In genomic region chr13:46173656-46174055, GRCh38 we compare ENCODE assay signal across 11 cellular contexts. TPM values are rescaled to one million over a fixed set of nuclear protein-coding genes. Genes with fewer than 3 reads are reported as not detected.
A peak's percentile ranks its signal among the peaks of the same experiment; 100 is the strongest.
DNase-seq lines count a peak whose midpoint lies in the region; ATAC-seq and TF ChIP-seq lines count a peak whose summit lies in the region.
"Had no signal": no experiment of that assay in that cellular context is flagged by ENCODE, and none has a peak within 500 bp of the region (broad histone marks: within the 10 kb centered on the region; RNA-seq: fewer than 3 reads in every experiment).

No MANE protein-coding gene starts in this region.

- peak; percentile 32 for ATAC-seq in GM18909 (IDR thresholded peaks at IDR 0.05; ENCODE audit: poor library complexity, unreplicated experiment)
- peak; percentile 62 to 71 for ATAC-seq in activated naive CD4-positive, alpha-beta T cell treated with anti-CD3 and anti-CD28 coated beads, Interleukin-2, amount 50 U/mL, for 72 hours
- no peak for ATAC-seq in PC-3
- ATAC-seq: left cardiac atrium had no signal

- peaks cover 76 to 100% (median 87%) of the 10 kb centered on the region in 4 donors for H3K4me1 Mint-ChIP-seq in CD4-positive, alpha-beta memory T cell

- peak overlapping the region; percentile 90 to 99 (median 95) for H3K27ac Mint-ChIP-seq in CD4-positive, alpha-beta memory T cell
- H3K27ac Mint-ChIP-seq in activated naive CD4-positive, alpha-beta T cell treated with anti-CD3 and anti-CD28 coated beads, Interleukin-2, amount 50 U/mL, for 72 hours, result peak overlapping the region; percentile 87 to 96

- in situ Hi-C loops in KBM-7 (cut with MboI; ENCODE audit: low pct_unique_long_range_greater_than_20kb, low sequenced_read_pairs), result no loop called here

- H3K4me1 ChIP-seq in CD4-positive, alpha-beta memory T cell (ENCODE audit: insufficient read depth, low read length), result peaks cover 98% of the 10 kb centered on the region
- no peaks in the 10 kb centered on the region for H3K4me1 ChIP-seq in PC-9 (replicated peaks; ENCODE audit: insufficient read depth)
- H3K4me1 ChIP-seq in PC-3 (ENCODE audit: insufficient read depth, low read length), result 0 out of 2 replicates have a peak, but pooled peaks cover 4% of the 10 kb centered on the region

- H3K27me3 Mint-ChIP-seq in CD4-positive, alpha-beta memory T cell, result no peaks in the 10 kb centered on the region

- DNase-seq in CD4-positive, alpha-beta memory T cell, result peak in 2 of 5 donors; percentile 32 to 84
- DNase-seq in KBM-7 (peak; percentile 46), RPMI8226 (no peak), PC-9 (no peak), PC-3 (no peak), glomerular visceral epithelial cell (ENCODE audit: extremely low spot score) (no peak)
- no peak for DNase-seq in activated naive CD4-positive, alpha-beta T cell treated with anti-CD3 and anti-CD28 coated beads, Interleukin-2, amount 50 U/mL, for 72 hours (ENCODE audit: low spot score in 2 of 2)
- DNase-seq: activated gamma-delta T cell treated with Interleukin-2 at 50 U/mL for 16 hours, IMR-90, left cardiac atrium had no signal

- intact Hi-C loops in CD4-positive, alpha-beta memory T cell (cut with micrococcal nuclease), result loop anchor here (10.0 kb wide), 1 partner anchor 839 kb away; no protein-coding TSS in a partner anchor
- intact Hi-C loops in PC-9 (cut with micrococcal nuclease; ENCODE audit: unreplicated experiment), result no loop called here
- intact Hi-C loops in PC-3 (cut with micrococcal nuclease), result no loop called here

- POLR2A ChIA-PET in CD4-positive, alpha-beta memory T cell (lab: Charles Lee; ENCODE audit: partially characterized antibody), result interaction anchor here (0.6 to 16.8 kb wide), 6 partner anchors 5 to 123 kb away, joined by 3 to 288 read pairs (median 33); partner anchors contain the start of genes LCP1 and LRRC63
- POLR2A ChIA-PET in PC-9 (lab: Charles Lee; ENCODE audit: unreplicated experiment), result interaction anchor here (0.7 kb wide), 1 partner anchor 9 kb away, joined by 7 read pairs; the partner anchor contains the start of gene LCP1
- POLR2A ChIA-PET in PC-3 (lab: Charles Lee; ENCODE audit: unreplicated experiment), result no interaction called here

- H3K27ac ChIP-seq in CD4-positive, alpha-beta memory T cell (ENCODE audit: low read depth, low read length), result peak overlapping the region; percentile 74
- H3K27ac ChIP-seq in PC-9 (no peak overlapping the region), PC-3 (ENCODE audit: low read length) (no peak overlapping the region)

- H3K4me2 ChIP-seq in PC-9, result no peak overlapping the region
- H3K4me2 ChIP-seq in PC-3 (ENCODE audit: low read length), result no peak overlapping the region

- no peak for TF ChIP-seq CTCF in PC-9 (conservative IDR thresholded peaks at IDR 0.05)
- TF ChIP-seq CTCF in PC-3 (conservative IDR thresholded peaks at IDR 0.05; ENCODE audit: low read depth, low read length), result no peak

- no peaks in the 10 kb centered on the region for H3K9me2 ChIP-seq in PC-9 (ENCODE audit: insufficient read depth)
- H3K9me2 ChIP-seq in PC-3 (replicated peaks; ENCODE audit: low read length), result no peaks in the 10 kb centered on the region

- H2AFZ ChIP-seq in PC-9, result no peak overlapping the region
- no peak overlapping the region for H2AFZ ChIP-seq in PC-3 (ENCODE audit: low read length)

- peak overlapping the region; percentile 76 to 92 (median 81) for H3K4me3 Mint-ChIP-seq in CD4-positive, alpha-beta memory T cell

- H3K9me3 ChIP-seq in CD4-positive, alpha-beta memory T cell (ENCODE audit: control insufficient read depth in 1 of 2, low read length in 2 of 2), result no peaks in the 10 kb centered on the region
- H3K9me3 ChIP-seq in PC-9 (ENCODE audit: insufficient read depth, low read depth) (no peaks in the 10 kb centered on the region), PC-3 (ENCODE audit: low read length) (no peaks in the 10 kb centered on the region)

- CTCF ChIA-PET in CD4-positive, alpha-beta memory T cell (lab: Charles Lee; ENCODE audit: partially characterized antibody), result interaction anchor here (1.2 to 10.8 kb wide), 7 partner anchors 7 to 122 kb away, joined by 5 to 188 read pairs (median 7); partner anchors contain the start of gene LCP1
- CTCF ChIA-PET in PC-9 (lab: Charles Lee) (no interaction called here), PC-3 (lab: Charles Lee) (no interaction called here)

- H3F3A ChIP-seq in PC-9 (ENCODE audit: insufficient read depth, low read depth) (no peaks in the 10 kb centered on the region; the same call in 1 of the 2 replicates), PC-3 (ENCODE audit: low read length, unreplicated experiment) (no peaks in the 10 kb centered on the region)

- H4K20me1 ChIP-seq in PC-9 (ENCODE audit: insufficient read depth), result peaks cover 75% of the 10 kb centered on the region
- H4K20me1 ChIP-seq in PC-3 (ENCODE audit: low read length), result 0 out of 2 replicates have a peak, but pooled peaks cover 5% of the 10 kb centered on the region

- H3K9ac ChIP-seq in PC-3 (ENCODE audit: low read length), result no peak overlapping the region

- BruUV-seq in PC-9 (replicated peaks; lab: Mats Ljungman, UMichigan), result no TSS peak
- no TSS peak for BruUV-seq in PC-3 (replicated peaks; lab: Mats Ljungman, UMichigan)

- no peaks in the 10 kb centered on the region for H3K9me3 Mint-ChIP-seq in CD4-positive, alpha-beta memory T cell
- no peaks in the 10 kb centered on the region for H3K9me3 Mint-ChIP-seq in activated naive CD4-positive, alpha-beta T cell treated with anti-CD3 and anti-CD28 coated beads, Interleukin-2, amount 50 U/mL, for 72 hours

- H3K27me3 ChIP-seq in CD4-positive, alpha-beta memory T cell (ENCODE audit: insufficient read depth, low read length), result no peaks in the 10 kb centered on the region
- H3K27me3 ChIP-seq in PC-9 (ENCODE audit: insufficient read depth, low read depth), result no peaks in the 10 kb centered on the region
- no peaks in the 10 kb centered on the region for H3K27me3 ChIP-seq in PC-3 (ENCODE audit: low read length)

- peaks cover 100% of the 10 kb centered on the region for H3K79me2 ChIP-seq in PC-9 (ENCODE audit: low read depth)
- H3K79me2 ChIP-seq in PC-3 (ENCODE audit: low read length), result peaks cover 99% of the 10 kb centered on the region

- H3K4me3 ChIP-seq in CD4-positive, alpha-beta memory T cell (ENCODE audit: low read length in 2 of 2), result peak overlapping the region; percentile 10 to 43
- H3K4me3 ChIP-seq in PC-9, result no peak overlapping the region
- no peak overlapping the region for H3K4me3 ChIP-seq in PC-3 (ENCODE audit: low read length)

- peaks cover 28 to 58% of the 10 kb centered on the region in 2 donors for H3K36me3 Mint-ChIP-seq in CD4-positive, alpha-beta memory T cell
- H3K36me3 Mint-ChIP-seq in activated naive CD4-positive, alpha-beta T cell treated with anti-CD3 and anti-CD28 coated beads, Interleukin-2, amount 50 U/mL, for 72 hours, result peaks cover 24 to 73% of the 10 kb centered on the region in 2 donors

- peaks cover 3% of the 10 kb centered on the region for H3K36me3 ChIP-seq in CD4-positive, alpha-beta memory T cell (ENCODE audit: insufficient read depth, low read length)
- peaks cover 18% of the 10 kb centered on the region for H3K36me3 ChIP-seq in PC-9 (ENCODE audit: low read depth)
- no peaks in the 10 kb centered on the region; the same call in 1 of the 2 replicates for H3K36me3 ChIP-seq in PC-3 (ENCODE audit: low read depth, low read length)

RNA-seq across cellular contexts. Expression of gene LCP1, which starts 8.3 kb away (rescaled TPM):
- total RNA-seq in CD4-positive, alpha-beta memory T cell, result 100 to 1,000 TPM; 466 to 497 TPM
- 1,000 to 10,000 TPM; 1,169 to 1,658 TPM for polyA plus RNA-seq in CD4-positive, alpha-beta memory T cell
- 1,000 to 10,000 TPM in 1 of 2 donors, 100 to 1,000 TPM in 1; 761 to 1,053 TPM for total RNA-seq in activated naive CD4-positive, alpha-beta T cell treated with anti-CD3 and anti-CD28 coated beads, Interleukin-2, amount 50 U/mL, for 72 hours
- total RNA-seq in PC-9 (2021) (131 and 197 TPM in 2 replicates), PC-3 (2014; rRNA removed) (133 and 143 TPM in 2 replicates)
- total RNA-seq: IMR-90 had no signal
- polyA plus RNA-seq: IMR-90 had no signal

RNA-seq across cellular contexts. Expression of gene LRRC63, which starts 38.1 kb away (rescaled TPM):
- total RNA-seq in CD4-positive, alpha-beta memory T cell, result under 1 TPM; 0.49 to 0.75 TPM
- polyA plus RNA-seq in CD4-positive, alpha-beta memory T cell, result under 1 TPM; 0.41 to 0.57 TPM
- total RNA-seq in activated naive CD4-positive, alpha-beta T cell treated with anti-CD3 and anti-CD28 coated beads, Interleukin-2, amount 50 U/mL, for 72 hours, result under 1 TPM; 0.16 to 0.99 TPM
- 0.28 TPM in 1 of 2 replicates, not detected in the other for total RNA-seq in PC-9 (2021)
- total RNA-seq in PC-3 (2014; rRNA removed), result 0.26 and 0.35 TPM in 2 replicates
- total RNA-seq: IMR-90 had no signal
- polyA plus RNA-seq: IMR-90 had no signal

Comparison
In these comparisons a context has a peak if more than half of its experiments do, and no peak if none do; other contexts are left out.
1. H3K4me3 ChIP-seq: peak in CD4-positive, alpha-beta memory T cell (2 of 2); none in PC-9 (single experiment) and PC-3 (single experiment).